12 cellular contexts compared by ENCODE assay signal in genomic region chr7:139783647-139784385, GRCh38. TPM values are rescaled to one million over a fixed set of nuclear protein-coding genes. Genes with fewer than 3 reads are reported as not detected.
DNase-seq lines count a peak whose midpoint lies in the region; ATAC-seq, FAIRE-seq and TF ChIP-seq lines count a peak whose summit lies in the region.
"Had no signal": no experiment of that assay in that cellular context is flagged by ENCODE, and none has a peak within 500 bp of the region (broad histone marks: within the 10 kb centered on the region; RNA-seq: fewer than 3 reads in every experiment).

No MANE protein-coding gene starts in this region.

- H3K36me3 ChIP-seq in RWPE2 (ENCODE audit: low read depth) = no peaks in the 10 kb centered on the region
- no peaks in the 10 kb centered on the region for H3K36me3 ChIP-seq in keratinocyte (ENCODE audit: control insufficient read depth in 2 of 2, extremely low read depth in 1 of 2, insufficient read depth in 2 of 2, low read length in 2 of 2)

- H2AFZ ChIP-seq in keratinocyte (ENCODE audit: control insufficient read depth, low read length) = no peak overlapping the region

- DNase-seq in DMS 273 (lab: John Stamatoyannopoulos, UW; ENCODE audit: unreplicated experiment) (peak; percentile 33), DMS 273 treated with DMSO at 0.1 percent for 48 hours (lab: John Stamatoyannopoulos, UW) (no peak), HuH-7 (ENCODE audit: low spot score) (peak; percentile 38), RWPE2 (ENCODE audit: low spot score) (no peak), keratinocyte (ENCODE audit: low read depth, low spot score) (no peak), pons (ENCODE audit: low spot score) (no peak)
- DNase-seq: CD4-positive, CD25-positive, alpha-beta regulatory T cell; T-helper 17 cell had no signal

- H3K9me3 ChIP-seq in RWPE2 (ENCODE audit: severe bottlenecking) = no peaks in the 10 kb centered on the region
- H3K9me3 ChIP-seq in keratinocyte (ENCODE audit: control insufficient read depth, low read depth, low read length) = no peaks in the 10 kb centered on the region

- H3K4me3 ChIP-seq in RWPE2 (ENCODE audit: severe bottlenecking) = no peak overlapping the region
- no peak overlapping the region for H3K4me3 ChIP-seq in keratinocyte (ENCODE audit: control insufficient read depth in 2 of 3, extremely low read depth in 1 of 3, insufficient read depth in 2 of 3, low read depth in 1 of 3, low read length in 3 of 3)

- dilution Hi-C loops in keratinocyte (cut with MboI; ENCODE audit: extremely low pct_ligation_motif_present, low sequenced_read_pairs) = no loop called here

- H3K9ac ChIP-seq in keratinocyte (ENCODE audit: control insufficient read depth, extremely low read depth, insufficient read depth, low read length) = no peak overlapping the region

- H3K27ac ChIP-seq in RWPE2 (ENCODE audit: poor library complexity, severe bottlenecking) (peak overlapping the region; percentile 20), keratinocyte (ENCODE audit: control insufficient read depth, insufficient read depth, low read length) (no peak overlapping the region)
- H3K27ac ChIP-seq: 22Rv1, HL-60 had no signal

- H3K4me1 ChIP-seq in RWPE2 (ENCODE audit: insufficient read depth, poor library complexity, severe bottlenecking) (peaks cover 13% of the 10 kb centered on the region), keratinocyte (ENCODE audit: control insufficient read depth, extremely low read depth, insufficient read depth, low read length) (peaks cover 22% of the 10 kb centered on the region)

- TF ChIP-seq CTCF in RWPE2 (IDR thresholded peaks at IDR 0.05; ENCODE audit: poor library complexity, severe bottlenecking) (no peak), keratinocyte (optimal IDR thresholded peaks at IDR 0.05 in 1 of 3, IDR thresholded peaks at IDR 0.05 in 1 of 3, conservative IDR thresholded peaks at IDR 0.05 in 1 of 3; ENCODE audit: extremely low read depth in 1 of 3, insufficient read depth in 2 of 3, low read length in 3 of 3) (no peak)

- ATAC-seq in RWPE2 (ENCODE audit: low read depth) = peak; percentile 89
- no peak for ATAC-seq in GM18907 (IDR thresholded peaks at IDR 0.05; ENCODE audit: unreplicated experiment)
- no peak for ATAC-seq in HG03097 (IDR thresholded peaks at IDR 0.05; ENCODE audit: low FRiP score, unreplicated experiment)
- ATAC-seq: T-helper 17 cell had no signal

- peak overlapping the region; percentile 46 for H3K4me2 ChIP-seq in keratinocyte (ENCODE audit: control insufficient read depth, extremely low read depth, insufficient read depth, low read depth, low read length)

- no peak for FAIRE-seq in keratinocyte (lab: Jason Lieb, UNC)

- no peaks in the 10 kb centered on the region for H3K79me2 ChIP-seq in keratinocyte (ENCODE audit: control insufficient read depth, insufficient read depth, low read length)

- H3K27me3 ChIP-seq in RWPE2 (ENCODE audit: insufficient read depth, poor library complexity, severe bottlenecking) (no peaks in the 10 kb centered on the region), keratinocyte (ENCODE audit: control insufficient read depth, extremely low read depth, insufficient read depth, low read length) (no peaks in the 10 kb centered on the region)

- no peaks in the 10 kb centered on the region for H3K9me1 ChIP-seq in keratinocyte (ENCODE audit: control insufficient read depth, extremely low read depth, insufficient read depth, low read length)

- no peaks in the 10 kb centered on the region for H4K20me1 ChIP-seq in keratinocyte (ENCODE audit: control insufficient read depth, extremely low read depth, insufficient read depth, low read length)

RNA-seq across cellular contexts. Expression of gene HIPK2, which starts 6.0 kb away (rescaled TPM):
- polyA plus RNA-seq in keratinocyte = 4.5 to 13.9 TPM (median 5.8 TPM) in 3 replicates
- 9.9 TPM for polyA plus RNA-seq in keratinocyte (2011; ENCODE audit: low read depth)
- polyA plus RNA-seq in keratinocyte (2011; cell fraction: cytosol; rRNA removed) = 8.1 and 8.9 TPM in 2 replicates
- 26.2 and 27.3 TPM in 2 replicates for polyA plus RNA-seq in keratinocyte (2011; cell fraction: nucleus; rRNA removed)
- 8.4 and 12.3 TPM in 2 replicates for polyA plus RNA-seq in keratinocyte (2012; ENCODE audit: low replicate concordance)
- 21.2 to 96.1 TPM (median 23.9 TPM) in 3 replicates for polyA minus RNA-seq in keratinocyte
- 12.5 TPM for polyA minus RNA-seq in keratinocyte (2011; cell fraction: cytosol; rRNA and poly(A)+ RNA removed)
- polyA minus RNA-seq in keratinocyte (2011; cell fraction: nucleus; rRNA and poly(A)+ RNA removed) = 15.4 and 29.2 TPM in 2 replicates

RNA-seq across cellular contexts. Expression of gene TBXAS1, which starts 45.2 kb away (rescaled TPM):
- polyA plus RNA-seq in keratinocyte = 1.8 to 3.7 TPM (median 2.9 TPM) in 3 replicates
- 1.0 TPM for polyA plus RNA-seq in keratinocyte (2011; ENCODE audit: low read depth)
- polyA plus RNA-seq in keratinocyte (2011; cell fraction: cytosol; rRNA removed) = 1.2 and 1.8 TPM in 2 replicates
- 5.5 and 5.7 TPM in 2 replicates for polyA plus RNA-seq in keratinocyte (2011; cell fraction: nucleus; rRNA removed)
- polyA plus RNA-seq in keratinocyte (2012; ENCODE audit: low replicate concordance) = 0.52 and 2.4 TPM in 2 replicates
- polyA minus RNA-seq in keratinocyte = 0.40 to 4.1 TPM (median 3.6 TPM) in 3 replicates
- not detected for polyA minus RNA-seq in keratinocyte (2011; cell fraction: cytosol; rRNA and poly(A)+ RNA removed)
- 0.93 and 1.2 TPM in 2 replicates for polyA minus RNA-seq in keratinocyte (2011; cell fraction: nucleus; rRNA and poly(A)+ RNA removed)

Comparison
In these comparisons a context has a peak if more than half of its experiments do, and no peak if none do; other contexts are left out.
1. DNase-seq: peak in DMS 273 (single experiment) and HuH-7 (single experiment); none in DMS 273 treated with DMSO at 0.1 percent for 48 hours (single experiment), RWPE2 (single experiment), keratinocyte (single experiment) and pons (single experiment).